Comparison of ENCODE assay signal across 25 cellular contexts in genomic region chr5:107639990-107640389, GRCh38.
"Had no signal": no experiment of that assay in that cellular context is flagged by ENCODE, and none has a peak within 500 bp of the region (broad histone marks: within the 10 kb centered on the region; RNA-seq: fewer than 3 reads in every experiment).

No MANE protein-coding gene starts in this region.

- H3K4me3 Mint-ChIP-seq: dendritic cell treated with granulocyte-macrophage colony-stimulating factor and Interleukin-4, amounts not matched to agents 40 ng/mL and 50 ng/mL, for 4 days; mesothelial cell of epicardium; naive B cell; natural killer cell treated with Interleukin-12 subunit alpha and Interleukin-12 subunit beta and Interleukin-15 and Interleukin-18, amount 100 ng/mL, for 72 hours; neural crest cell; stimulated activated naive B cell treated with anti-CD40 and anti-IgM and Interleukin-4, amounts not matched to agents 10 μg/mL and 1 μg/mL and 100 μg/mL, for 72 hours; stimulated activated naive CD8-positive, alpha-beta T cell treated with anti-CD3 and anti-CD28 coated beads, Interleukin-15, Interleukin-2, amounts not matched to agents 100 ng/mL and 50 ng/mL, for 24 hours had no signal

- H3K27ac ChIP-seq: colonic mucosa, esophagus muscularis mucosa, neutrophil, pancreas, right lobe of liver, thoracic aorta, tibial nerve, upper lobe of left lung had no signal

- H3K27ac Mint-ChIP-seq: dendritic cell treated with granulocyte-macrophage colony-stimulating factor and Interleukin-4, amounts not matched to agents 40 ng/mL and 50 ng/mL, for 4 days; mesothelial cell of epicardium; naive B cell; natural killer cell treated with Interleukin-12 subunit alpha and Interleukin-12 subunit beta and Interleukin-15 and Interleukin-18, amount 100 ng/mL, for 72 hours; stimulated activated naive B cell treated with anti-CD40 and anti-IgM and Interleukin-4, amounts not matched to agents 10 μg/mL and 1 μg/mL and 100 μg/mL, for 72 hours; stimulated activated naive CD8-positive, alpha-beta T cell treated with anti-CD3 and anti-CD28 coated beads, Interleukin-15, Interleukin-2, amounts not matched to agents 100 ng/mL and 50 ng/mL, for 24 hours had no signal

- H3K27me3 ChIP-seq: colonic mucosa, esophagus muscularis mucosa, neutrophil, pancreas, right lobe of liver, tibial nerve, upper lobe of left lung had no signal

- DNase-seq: colonic mucosa; effector CD8-positive, alpha-beta T cell; glutamatergic neuron; hypothalamus; mesenchymal stem cell; mucosa of descending colon; naive B cell; pancreas; retina; right lobe of liver; small intestine; stimulated activated CD4-positive, alpha-beta T cell treated with anti-CD3 and anti-CD28 coated beads, Interleukin-15, amount 100 ng/mL, for 24 hours; stimulated activated CD4-positive, alpha-beta T cell treated with anti-CD3 and anti-CD28 coated beads, Interleukin-2, amount 100 ng/mL, for 48 hours; stimulated activated naive B cell treated with anti-CD40 and anti-IgM and Interleukin-4, amounts not matched to agents 10 μg/mL and 1 μg/mL and 100 μg/mL, for 72 hours; upper lobe of left lung had no signal

- H3K4me1 ChIP-seq: colonic mucosa, esophagus muscularis mucosa, pancreas, right lobe of liver, tibial nerve, upper lobe of left lung had no signal

- H3K4me1 Mint-ChIP-seq: naive B cell; stimulated activated naive B cell treated with anti-CD40 and anti-IgM and Interleukin-4, amounts not matched to agents 10 μg/mL and 1 μg/mL and 100 μg/mL, for 72 hours had no signal

- H3K4me3 ChIP-seq: colonic mucosa, esophagus muscularis mucosa, mucosa of descending colon, pancreas, right lobe of liver, thoracic aorta, tibial nerve, upper lobe of left lung had no signal

- ATAC-seq: left lobe of liver; mucosa of descending colon; natural killer cell treated with Interleukin-12 subunit alpha and Interleukin-12 subunit beta and Interleukin-15 and Interleukin-18, amount 100 ng/mL, for 72 hours; right lobe of liver; stimulated activated naive B cell treated with anti-CD40 and anti-IgM and Interleukin-4, amounts not matched to agents 10 μg/mL and 1 μg/mL and 100 μg/mL, for 72 hours had no signal

- H3K9me3 ChIP-seq: colonic mucosa, esophagus muscularis mucosa, mucosa of descending colon, neutrophil, pancreas, right lobe of liver, thoracic aorta, tibial nerve, upper lobe of left lung had no signal

- H3K27me3 Mint-ChIP-seq: dendritic cell treated with granulocyte-macrophage colony-stimulating factor and Interleukin-4, amounts not matched to agents 40 ng/mL and 50 ng/mL, for 4 days had no signal

- H3K36me3 Mint-ChIP-seq: naive B cell; natural killer cell treated with Interleukin-12 subunit alpha and Interleukin-12 subunit beta and Interleukin-15 and Interleukin-18, amount 100 ng/mL, for 72 hours; stimulated activated naive B cell treated with anti-CD40 and anti-IgM and Interleukin-4, amounts not matched to agents 10 μg/mL and 1 μg/mL and 100 μg/mL, for 72 hours had no signal

- H3K36me3 ChIP-seq: colonic mucosa, esophagus muscularis mucosa, neutrophil, pancreas, right lobe of liver, thoracic aorta, tibial nerve, upper lobe of left lung had no signal
